Comparison of ENCODE assay signal across 29 cellular contexts in genomic region chr10:58013406-58013805, GRCh38.
"Had no signal": no experiment of that assay in that cellular context is flagged by ENCODE, and none has a peak within 500 bp of the region (broad histone marks: within the 10 kb centered on the region; RNA-seq: fewer than 3 reads in every experiment).

No MANE protein-coding gene starts in this region.

- H3K9me3 ChIP-seq: MG63 had no signal

- H3K4me3 ChIP-seq: cardiac muscle cell, MG63 had no signal

- DNase-seq: activated CD4-positive, alpha-beta memory T cell treated with anti-CD3 and anti-CD28 coated beads, Interleukin-2, amount 10 ng/mL, durations not matched to agents 7 days and 5 days; activated CD4-positive, alpha-beta T cell treated with anti-CD3 and anti-CD28 coated beads for 1 hour; activated CD4-positive, alpha-beta T cell treated with anti-CD3 and anti-CD28 coated beads for 48 hours; activated CD4-positive, CD25-positive, alpha-beta regulatory T cell; activated CD8-positive, alpha-beta memory T cell treated with anti-CD3 and anti-CD28 coated beads for 24 hours; activated CD8-positive, alpha-beta memory T cell treated with anti-CD3 and anti-CD28 coated beads, Interleukin-2, amount 10 ng/mL, durations not matched to agents 7 days and 5 days; activated CD8-positive, alpha-beta memory T cell treated with anti-CD3 and anti-CD28 coated beads, Interleukin-2, amount 50 U/mL, for 48 hours; activated effector memory CD4-positive, alpha-beta T cell treated with Interleukin-2 at 50 U/mL for 16 hours; activated naive CD4-positive, alpha-beta T cell treated with anti-CD3 and anti-CD28 coated beads, Interleukin-2, amount 10 ng/mL, durations not matched to agents 7 days and 5 days; activated naive CD8-positive, alpha-beta T cell treated with anti-CD3 and anti-CD28 coated beads, Interleukin-2, amount 50 U/mL, for 24 hours; activated T-cell treated with anti-CD3 and anti-CD28 coated beads, Interleukin-2, amount 50 U/mL, for 48 hours; anterior cingulate cortex; Karpas-422; KBM-7; MG63; MV-4-11; NCI-H1092; NCI-H1436 treated with DMSO at 0.1 percent for 48 hours; NCI-H1694 treated with DMSO at 0.1 percent for 48 hours; NCI-H2029; NCI-H345; NCI-H524 treated with DMSO at 0.1 percent for 48 hours; SW 1271; T-helper 1 cell; T-helper 2 cell; T-helper 9 cell; WERI-Rb-1 had no signal

- ATAC-seq: activated CD8-positive, alpha-beta memory T cell treated with anti-CD3 and anti-CD28 coated beads, Interleukin-2, amount 10 ng/mL, durations not matched to agents 7 days and 5 days; activated naive CD8-positive, alpha-beta T cell treated with anti-CD3 and anti-CD28 coated beads, Interleukin-2, amount 50 U/mL, for 24 hours; Panc1 had no signal

- H3K27ac ChIP-seq: cardiac muscle cell, WERI-Rb-1 had no signal

- H3K27me3 ChIP-seq: cardiac muscle cell, MG63 had no signal

- H3K36me3 ChIP-seq: cardiac muscle cell, MG63, WERI-Rb-1 had no signal
